8 cellular contexts compared by ENCODE assay signal in the genomic region with DNA sequence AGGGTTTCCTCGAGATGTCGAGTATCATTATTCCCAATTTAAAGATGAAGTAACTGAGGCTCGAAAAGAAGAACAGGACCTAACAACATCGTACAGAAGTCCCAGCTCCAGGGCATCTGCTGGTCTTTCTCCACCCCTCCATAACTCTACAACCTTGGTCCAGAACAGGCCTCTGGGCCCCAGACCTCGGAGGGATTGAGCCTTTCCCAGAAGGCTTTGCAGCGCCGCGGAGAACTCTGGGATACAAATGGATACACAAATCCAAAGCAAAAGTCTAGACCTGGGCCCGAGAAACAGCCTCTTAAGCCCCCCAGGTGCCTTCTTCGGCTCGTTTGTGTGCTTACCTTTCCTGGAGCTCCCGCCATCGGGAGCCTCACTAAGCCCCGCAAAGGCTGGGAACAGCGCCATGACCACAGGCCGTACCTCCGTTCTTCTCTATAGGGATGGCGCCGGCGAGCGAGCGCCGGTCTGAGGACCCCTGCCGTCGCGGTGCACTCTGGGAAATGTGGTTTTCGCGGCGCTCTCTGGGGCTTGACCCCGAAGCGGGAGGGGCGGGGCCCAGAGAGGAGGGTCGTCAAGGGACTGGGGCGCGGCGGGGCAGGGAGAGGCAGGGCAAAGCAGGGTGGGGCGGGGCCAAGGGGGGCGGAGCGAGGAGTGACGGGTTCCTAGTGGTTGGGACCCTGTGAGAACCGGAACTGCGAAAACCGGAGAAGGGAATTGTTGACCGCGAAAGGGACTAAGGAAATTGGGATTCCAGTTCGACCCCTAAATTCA. TPM values are rescaled to one million over a fixed set of nuclear protein-coding genes. Genes with fewer than 3 reads are reported as not detected.
DNase-seq lines count a peak whose midpoint lies in the region; ATAC-seq and TF ChIP-seq lines count a peak whose summit lies in the region.

A gene with protein sequence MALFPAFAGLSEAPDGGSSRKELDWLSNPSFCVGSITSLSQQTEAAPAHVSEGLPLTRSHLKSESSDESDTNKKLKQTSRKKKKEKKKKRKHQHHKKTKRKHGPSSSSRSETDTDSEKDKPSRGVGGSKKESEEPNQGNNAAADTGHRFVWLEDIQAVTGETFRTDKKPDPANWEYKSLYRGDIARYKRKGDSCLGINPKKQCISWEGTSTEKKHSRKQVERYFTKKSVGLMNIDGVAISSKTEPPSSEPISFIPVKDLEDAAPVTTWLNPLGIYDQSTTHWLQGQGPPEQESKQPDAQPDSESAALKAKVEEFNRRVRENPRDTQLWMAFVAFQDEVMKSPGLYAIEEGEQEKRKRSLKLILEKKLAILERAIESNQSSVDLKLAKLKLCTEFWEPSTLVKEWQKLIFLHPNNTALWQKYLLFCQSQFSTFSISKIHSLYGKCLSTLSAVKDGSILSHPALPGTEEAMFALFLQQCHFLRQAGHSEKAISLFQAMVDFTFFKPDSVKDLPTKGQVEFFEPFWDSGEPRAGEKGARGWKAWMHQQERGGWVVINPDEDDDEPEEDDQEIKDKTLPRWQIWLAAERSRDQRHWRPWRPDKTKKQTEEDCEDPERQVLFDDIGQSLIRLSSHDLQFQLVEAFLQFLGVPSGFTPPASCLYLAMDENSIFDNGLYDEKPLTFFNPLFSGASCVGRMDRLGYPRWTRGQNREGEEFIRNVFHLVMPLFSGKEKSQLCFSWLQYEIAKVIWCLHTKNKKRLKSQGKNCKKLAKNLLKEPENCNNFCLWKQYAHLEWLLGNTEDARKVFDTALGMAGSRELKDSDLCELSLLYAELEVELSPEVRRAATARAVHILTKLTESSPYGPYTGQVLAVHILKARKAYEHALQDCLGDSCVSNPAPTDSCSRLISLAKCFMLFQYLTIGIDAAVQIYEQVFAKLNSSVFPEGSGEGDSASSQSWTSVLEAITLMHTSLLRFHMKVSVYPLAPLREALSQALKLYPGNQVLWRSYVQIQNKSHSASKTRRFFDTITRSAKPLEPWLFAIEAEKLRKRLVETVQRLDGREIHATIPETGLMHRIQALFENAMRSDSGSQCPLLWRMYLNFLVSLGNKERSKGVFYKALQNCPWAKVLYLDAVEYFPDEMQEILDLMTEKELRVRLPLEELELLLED (minus strand): TSS at position 445 of the 774 bp plus-strand sequence. CDS start 37 bp downstream, at position 408.

- peak within 1 kb of the TSS; percentile 64 for H3K4me3 ChIP-seq in LNCaP clone FGC (ENCODE audit: low read depth, low read length)

- peak within 1 kb of the TSS; percentile 88 for H3K27ac Mint-ChIP-seq in activated T-helper 1 cell treated with anti-CD3 and anti-CD28 coated beads, Interleukin-12 subunit alpha, Interleukin-12 subunit beta, Interleukin-2, Interleukin-4 antibody, amounts not matched to agents 30 ng/mL and 10 ng/mL and 1 ng/mL, durations not matched to agents 14 hours and 24 hours and 36 hours
- H3K27ac Mint-ChIP-seq in naive B cell = peak within 1 kb of the TSS; percentile 93 to 98 (median 96)
- H3K27ac Mint-ChIP-seq in stimulated activated effector memory CD8-positive, alpha-beta T cell treated with anti-CD3 and anti-CD28 coated beads, Interleukin-12 subunit alpha, Interleukin-12 subunit beta, amount 100 ng/mL, for 72 hours = peak within 1 kb of the TSS; percentile 96

- H3K4me3 Mint-ChIP-seq in activated T-helper 1 cell treated with anti-CD3 and anti-CD28 coated beads, Interleukin-12 subunit alpha, Interleukin-12 subunit beta, Interleukin-2, Interleukin-4 antibody, amounts not matched to agents 30 ng/mL and 10 ng/mL and 1 ng/mL, durations not matched to agents 14 hours and 24 hours and 36 hours = peak within 1 kb of the TSS; percentile 93
- peak within 1 kb of the TSS; percentile 87 to 98 (median 96) for H3K4me3 Mint-ChIP-seq in naive B cell
- H3K4me3 Mint-ChIP-seq in stimulated activated effector memory CD8-positive, alpha-beta T cell treated with anti-CD3 and anti-CD28 coated beads, Interleukin-12 subunit alpha, Interleukin-12 subunit beta, amount 100 ng/mL, for 72 hours = peak within 1 kb of the TSS; percentile 89

- ATAC-seq in naive B cell (ENCODE audit: low read depth in 2 of 2) = peak; percentile 96
- ATAC-seq in stimulated activated effector memory CD8-positive, alpha-beta T cell treated with anti-CD3 and anti-CD28 coated beads, Interleukin-12 subunit alpha, Interleukin-12 subunit beta, amount 100 ng/mL, for 72 hours = peak; percentile 98

- H3K4me1 Mint-ChIP-seq in activated T-helper 1 cell treated with anti-CD3 and anti-CD28 coated beads, Interleukin-12 subunit alpha, Interleukin-12 subunit beta, Interleukin-2, Interleukin-4 antibody, amounts not matched to agents 30 ng/mL and 10 ng/mL and 1 ng/mL, durations not matched to agents 14 hours and 24 hours and 36 hours (ENCODE audit: low read depth) = peaks cover 26% of the 10 kb centered on the region
- peaks cover 12 to 25% (median 18%) of the 10 kb centered on the region in 3 donors for H3K4me1 Mint-ChIP-seq in naive B cell
- peaks cover 7% of the 10 kb centered on the region for H3K4me1 Mint-ChIP-seq in stimulated activated effector memory CD8-positive, alpha-beta T cell treated with anti-CD3 and anti-CD28 coated beads, Interleukin-12 subunit alpha, Interleukin-12 subunit beta, amount 100 ng/mL, for 72 hours

- TF ChIP-seq CTCF in LNCaP clone FGC (IDR thresholded peaks at IDR 0.05; ENCODE audit: control insufficient read depth, extremely low read depth, insufficient read depth) = no peak

- DNase-seq in EL = peak; percentile 97
- peak; percentile 77 for DNase-seq in H4 (ENCODE audit: low spot score)
- DNase-seq in LNCaP clone FGC (ENCODE audit: low read depth) = peak; percentile 87
- DNase-seq in RPMI8226 = peak; percentile 95
- peak; percentile 90 for DNase-seq in activated T-helper 1 cell treated with anti-CD3 and anti-CD28 coated beads, Interleukin-12 subunit alpha, Interleukin-12 subunit beta, Interleukin-2, Interleukin-4 antibody, amounts not matched to agents 30 ng/mL and 10 ng/mL and 1 ng/mL, durations not matched to agents 14 hours and 24 hours and 36 hours (ENCODE audit: low spot score)
- DNase-seq in fibroblast of gingiva (ENCODE audit: low read depth) = peak; percentile 98
- DNase-seq in naive B cell = peak; percentile 92
- DNase-seq in stimulated activated effector memory CD8-positive, alpha-beta T cell treated with anti-CD3 and anti-CD28 coated beads, Interleukin-12 subunit alpha, Interleukin-12 subunit beta, amount 100 ng/mL, for 72 hours (ENCODE audit: low spot score in 2 of 2) = peak; percentile 89 to 99

- no peaks in the 10 kb centered on the region for H3K9me3 Mint-ChIP-seq in activated T-helper 1 cell treated with anti-CD3 and anti-CD28 coated beads, Interleukin-12 subunit alpha, Interleukin-12 subunit beta, Interleukin-2, Interleukin-4 antibody, amounts not matched to agents 30 ng/mL and 10 ng/mL and 1 ng/mL, durations not matched to agents 14 hours and 24 hours and 36 hours
- peaks cover 0 to 2% (median 0%) of the 10 kb centered on the region in 7 donors for H3K9me3 Mint-ChIP-seq in naive B cell
- no peaks in the 10 kb centered on the region for H3K9me3 Mint-ChIP-seq in stimulated activated effector memory CD8-positive, alpha-beta T cell treated with anti-CD3 and anti-CD28 coated beads, Interleukin-12 subunit alpha, Interleukin-12 subunit beta, amount 100 ng/mL, for 72 hours

- H3K36me3 Mint-ChIP-seq in activated T-helper 1 cell treated with anti-CD3 and anti-CD28 coated beads, Interleukin-12 subunit alpha, Interleukin-12 subunit beta, Interleukin-2, Interleukin-4 antibody, amounts not matched to agents 30 ng/mL and 10 ng/mL and 1 ng/mL, durations not matched to agents 14 hours and 24 hours and 36 hours (ENCODE audit: low read depth) = peaks cover 4% of the 10 kb centered on the region
- no peaks in the 10 kb centered on the region for H3K36me3 Mint-ChIP-seq in naive B cell
- peaks cover 22% of the 10 kb centered on the region for H3K36me3 Mint-ChIP-seq in stimulated activated effector memory CD8-positive, alpha-beta T cell treated with anti-CD3 and anti-CD28 coated beads, Interleukin-12 subunit alpha, Interleukin-12 subunit beta, amount 100 ng/mL, for 72 hours

- H3K27me3 Mint-ChIP-seq in activated T-helper 1 cell treated with anti-CD3 and anti-CD28 coated beads, Interleukin-12 subunit alpha, Interleukin-12 subunit beta, Interleukin-2, Interleukin-4 antibody, amounts not matched to agents 30 ng/mL and 10 ng/mL and 1 ng/mL, durations not matched to agents 14 hours and 24 hours and 36 hours (ENCODE audit: insufficient read depth) = peaks cover 23% of the 10 kb centered on the region
- H3K27me3 Mint-ChIP-seq in naive B cell = peaks cover 7 to 16% (median 16%) of the 10 kb centered on the region in 3 donors

- intact Hi-C loops in activated T-helper 1 cell treated with anti-CD3 and anti-CD28 coated beads, Interleukin-12 subunit alpha, Interleukin-12 subunit beta, Interleukin-2, Interleukin-4 antibody, amounts not matched to agents 30 ng/mL and 10 ng/mL and 1 ng/mL, durations not matched to agents 14 hours and 24 hours and 36 hours (cut with micrococcal nuclease) = loop anchor here (1.0 to 5.0 kb wide), 6 partner anchors 52 to 496 kb away; a partner anchor contains a TSS

RNA-seq across cellular contexts. Expression of the gene that starts here (rescaled TPM):
- 3.6 and 3.8 TPM in 2 replicates for total RNA-seq in H4 (2014; rRNA removed; shearing (Covaris generic))
- 22.9 and 24.4 TPM in 2 replicates for total RNA-seq in activated T-helper 1 cell treated with anti-CD3 and anti-CD28 coated beads, Interleukin-12 subunit alpha, Interleukin-12 subunit beta, Interleukin-2, Interleukin-4 antibody, amounts not matched to agents 30 ng/mL and 10 ng/mL and 1 ng/mL, durations not matched to agents 14 hours and 24 hours and 36 hours
- 10 to 100 TPM in 5 of 6 donors, 1 to 10 TPM in 1; 9.9 to 21.0 (median 15.2) TPM for polyA plus RNA-seq in naive B cell (ENCODE audit: low read depth in 6 of 6)

Comparison
In these comparisons a context has a peak if more than half of its experiments do, and no peak if none do; other contexts are left out.
1. Peak in every context shown above with its lines: DNase-seq, ATAC-seq and H3K4me3 ChIP-seq.